10 cellular contexts compared by ENCODE assay signal in genomic region chr2:64625352-64626145, GRCh38. TPM values are rescaled to one million over a fixed set of nuclear protein-coding genes. Genes with fewer than 3 reads are reported as not detected.
A peak's percentile ranks its signal among the peaks of the same experiment; 100 is the strongest.
DNase-seq lines count a peak whose midpoint lies in the region; ATAC-seq and TF ChIP-seq lines count a peak whose summit lies in the region.
"Had no signal": no experiment of that assay in that cellular context is flagged by ENCODE, and none has a peak within 500 bp of the region (broad histone marks: within the 10 kb centered on the region; RNA-seq: fewer than 3 reads in every experiment).

No MANE protein-coding gene starts in this region.

- no peaks in the 10 kb centered on the region for H3K4me1 ChIP-seq in Loucy (ENCODE audit: insufficient read depth, low read length, poor library complexity, severe bottlenecking)
- peaks cover 22 to 28% of the 10 kb centered on the region in 2 donors for H3K4me1 ChIP-seq in neuronal stem cell (ENCODE audit: control insufficient read depth in 2 of 2, insufficient read depth in 1 of 2, low read depth in 1 of 2, low read length in 2 of 2)

- CTCF ChIA-PET in activated CD8-positive, alpha-beta T cell treated with anti-CD3 and anti-CD28 coated beads, Interleukin-2, amount 10 ng/mL, durations not matched to agents 7 days and 5 days (lab: Charles Lee), result interaction anchor here (1.7 to 1.8 kb wide), 3 partner anchors 9 to 295 kb away, joined by 4 to 5 read pairs (median 4); partner anchors contain the start of gene AFTPH

- H3K4me2 ChIP-seq in Loucy (ENCODE audit: low read depth, low read length, poor library complexity, severe bottlenecking) (no peak overlapping the region), neuronal stem cell (ENCODE audit: insufficient read depth, low read length, poor library complexity, severe bottlenecking) (no peak overlapping the region)

- H3K9me2 ChIP-seq in Loucy (replicated peaks; ENCODE audit: low read depth, low read length), result no peaks in the 10 kb centered on the region

- H3F3A ChIP-seq in Loucy (ENCODE audit: low read depth), result no peaks in the 10 kb centered on the region

- H2BK12ac ChIP-seq in neuronal stem cell (ENCODE audit: low read length), result peak overlapping the region; percentile 41

- H2BK15ac ChIP-seq in neuronal stem cell (ENCODE audit: low read length), result peak overlapping the region; percentile 69

- POLR2A ChIA-PET in activated CD8-positive, alpha-beta T cell treated with anti-CD3 and anti-CD28 coated beads, Interleukin-2, amount 10 ng/mL, durations not matched to agents 7 days and 5 days (lab: Charles Lee), result interaction anchor here (0.6 to 1.2 kb wide), 2 partner anchors 9 to 380 kb away, joined by 3 read pairs; no protein-coding TSS in a partner anchor

- H3K36me3 ChIP-seq in Loucy (ENCODE audit: insufficient read depth, low read length) (peaks cover 5% of the 10 kb centered on the region; the same call in 1 of the 2 replicates), neuronal stem cell (replicated peaks in 1 of 2; ENCODE audit: control insufficient read depth in 2 of 2, insufficient read depth in 2 of 2, low read length in 2 of 2) (peaks cover under 1 to 2% of the 10 kb centered on the region in 2 donors)

- H4K8ac ChIP-seq in neuronal stem cell (ENCODE audit: low read depth, low read length), result no peak overlapping the region

- no peak overlapping the region for H3K4me3 ChIP-seq in Loucy (ENCODE audit: low read length, poor library complexity, severe bottlenecking)
- no peak overlapping the region for H3K4me3 ChIP-seq in neuronal stem cell (ENCODE audit: low read length in 2 of 2)
- H3K4me3 ChIP-seq: tibial nerve had no signal

- 0 out of 2 replicates have a peak, but pooled peaks have one; percentile 19 for TF ChIP-seq CTCF in Loucy (conservative IDR thresholded peaks at IDR 0.05; ENCODE audit: low read length)

- no peaks in the 10 kb centered on the region for H3K9me3 Mint-ChIP-seq in activated CD8-positive, alpha-beta T cell treated with anti-CD3 and anti-CD28 coated beads, Interleukin-2, amount 10 ng/mL, durations not matched to agents 7 days and 5 days (ENCODE audit: insufficient read depth)

- H2BK120ac ChIP-seq in neuronal stem cell (ENCODE audit: low read depth, low read length), result peak overlapping the region; percentile 38

- H3K14ac ChIP-seq in neuronal stem cell (ENCODE audit: low read length), result no peak overlapping the region

- no peak for TF ChIP-seq POLR2A in GM18505 (IDR thresholded peaks at IDR 0.05; ENCODE audit: borderline replicate concordance, extremely low read depth, insufficient read depth, insufficient read length)

- no peak for ATAC-seq in activated CD8-positive, alpha-beta T cell treated with anti-CD3 and anti-CD28 coated beads, Interleukin-2, amount 10 ng/mL, durations not matched to agents 7 days and 5 days
- ATAC-seq in GM18505 (IDR thresholded peaks at IDR 0.05; ENCODE audit: unreplicated experiment), result no peak

- H3K36me3 Mint-ChIP-seq in activated CD8-positive, alpha-beta T cell treated with anti-CD3 and anti-CD28 coated beads, Interleukin-2, amount 10 ng/mL, durations not matched to agents 7 days and 5 days (ENCODE audit: low read depth), result peaks cover 3% of the 10 kb centered on the region

- H3K79me2 ChIP-seq in Loucy (ENCODE audit: insufficient read depth, low read length), result no peaks in the 10 kb centered on the region

- H3K4me3 Mint-ChIP-seq in activated CD8-positive, alpha-beta T cell treated with anti-CD3 and anti-CD28 coated beads, Interleukin-2, amount 10 ng/mL, durations not matched to agents 7 days and 5 days, result no peak overlapping the region

- H4K20me1 ChIP-seq in Loucy (ENCODE audit: insufficient read depth, low read length, poor library complexity, severe bottlenecking), result no peaks in the 10 kb centered on the region

- H3K27me3 ChIP-seq in Loucy (ENCODE audit: insufficient read depth, low read length, poor library complexity, severe bottlenecking), result no peaks in the 10 kb centered on the region
- no peaks in the 10 kb centered on the region for H3K27me3 ChIP-seq in neuronal stem cell (ENCODE audit: control insufficient read depth in 3 of 3, insufficient read depth in 3 of 3, low read depth in 1 of 3, low read length in 3 of 3)
- H3K27me3 ChIP-seq: tibial nerve had no signal

- H3K9me3 ChIP-seq in Loucy (ENCODE audit: insufficient read depth, low read depth, low read length), result no peaks in the 10 kb centered on the region
- no peaks in the 10 kb centered on the region for H3K9me3 ChIP-seq in neuronal stem cell (replicated peaks in 1 of 2; ENCODE audit: control insufficient read depth in 2 of 2, insufficient read depth in 1 of 2, low read depth in 1 of 2, low read length in 2 of 2)
- H3K9me3 ChIP-seq: tibial nerve had no signal

- peaks cover 2% of the 10 kb centered on the region for H3K79me1 ChIP-seq in neuronal stem cell (ENCODE audit: low read depth, low read length)

- no peak overlapping the region for H3K4ac ChIP-seq in neuronal stem cell (ENCODE audit: low read length)

- peak overlapping the region; percentile 69 for H3K18ac ChIP-seq in neuronal stem cell (ENCODE audit: low read length)

- H2AFZ ChIP-seq in Loucy (ENCODE audit: low read length) (no peak overlapping the region), neuronal stem cell (ENCODE audit: low read length) (no peak overlapping the region)

- no peak overlapping the region for H3K23ac ChIP-seq in neuronal stem cell (ENCODE audit: low read depth, low read length, poor library complexity)

- no peak overlapping the region for H4K91ac ChIP-seq in neuronal stem cell (ENCODE audit: low read depth, low read length, poor library complexity)

- DNase-seq in SIG-M5 treated with dmso at 0.1 percent for 504 hours (lab: John Stamatoyannopoulos, UW; ENCODE audit: unreplicated experiment) (peak; percentile 10), SIG-M5 (lab: John Stamatoyannopoulos, UW) (no peak), neuronal stem cell (ENCODE audit: low spot score) (no peak), COR-L47 (lab: John Stamatoyannopoulos, UW) (no peak), GF-D8 (lab: John Stamatoyannopoulos, UW) (no peak)
- no peak for DNase-seq in activated CD8-positive, alpha-beta T cell treated with anti-CD3 and anti-CD28 coated beads, Interleukin-2, amount 10 ng/mL, durations not matched to agents 7 days and 5 days
- DNase-seq: activated CD4-positive, alpha-beta T cell treated with anti-CD3 and anti-CD28 coated beads for 4 hours had no signal

- H3K4me1 Mint-ChIP-seq in activated CD8-positive, alpha-beta T cell treated with anti-CD3 and anti-CD28 coated beads, Interleukin-2, amount 10 ng/mL, durations not matched to agents 7 days and 5 days (ENCODE audit: low read depth), result peaks cover 12% of the 10 kb centered on the region

- H3K9ac ChIP-seq in Loucy (ENCODE audit: low read depth, low read length, poor library complexity, severe bottlenecking), result no peak overlapping the region
- H3K9ac ChIP-seq in neuronal stem cell (ENCODE audit: low read depth, low read length, poor library complexity), result no peak overlapping the region

- H3K27ac ChIP-seq in neuronal stem cell (replicated peaks; ENCODE audit: low read length), result no peak overlapping the region

- H2AK5ac ChIP-seq in neuronal stem cell (ENCODE audit: low read depth, low read length), result peak overlapping the region; percentile 72

- WGBS in neuronal stem cell (ENCODE audit: extremely low coverage in 2 of 2, insufficient read length in 2 of 2, insufficient replicate concordance in 1 of 2), 2 donors, result no CpG with 5 or more reads among the region's 6 CpGs

- H3K27me3 Mint-ChIP-seq in activated CD8-positive, alpha-beta T cell treated with anti-CD3 and anti-CD28 coated beads, Interleukin-2, amount 10 ng/mL, durations not matched to agents 7 days and 5 days (ENCODE audit: low read depth), result no peaks in the 10 kb centered on the region

- H3K27ac Mint-ChIP-seq in activated CD8-positive, alpha-beta T cell treated with anti-CD3 and anti-CD28 coated beads, Interleukin-2, amount 10 ng/mL, durations not matched to agents 7 days and 5 days, result peak overlapping the region; percentile 16

- H2BK5ac ChIP-seq in neuronal stem cell (ENCODE audit: low read length), result peak overlapping the region; percentile 44

RNA-seq across cellular contexts. Expression of gene SERTAD2, which starts 28.2 kb away (rescaled TPM):
- 10 to 100 TPM; 21.4 to 21.8 TPM for total RNA-seq in activated CD8-positive, alpha-beta T cell treated with anti-CD3 and anti-CD28 coated beads, Interleukin-2, amount 10 ng/mL, durations not matched to agents 7 days and 5 days
- 20.0 TPM for polyA plus RNA-seq in neuronal stem cell (2013, experiment 1 of 2)
- polyA plus RNA-seq in neuronal stem cell (2013, experiment 2 of 2), result 19.5 TPM
